Comparison of ENCODE assay signal across 8 cellular contexts in the genomic region with DNA sequence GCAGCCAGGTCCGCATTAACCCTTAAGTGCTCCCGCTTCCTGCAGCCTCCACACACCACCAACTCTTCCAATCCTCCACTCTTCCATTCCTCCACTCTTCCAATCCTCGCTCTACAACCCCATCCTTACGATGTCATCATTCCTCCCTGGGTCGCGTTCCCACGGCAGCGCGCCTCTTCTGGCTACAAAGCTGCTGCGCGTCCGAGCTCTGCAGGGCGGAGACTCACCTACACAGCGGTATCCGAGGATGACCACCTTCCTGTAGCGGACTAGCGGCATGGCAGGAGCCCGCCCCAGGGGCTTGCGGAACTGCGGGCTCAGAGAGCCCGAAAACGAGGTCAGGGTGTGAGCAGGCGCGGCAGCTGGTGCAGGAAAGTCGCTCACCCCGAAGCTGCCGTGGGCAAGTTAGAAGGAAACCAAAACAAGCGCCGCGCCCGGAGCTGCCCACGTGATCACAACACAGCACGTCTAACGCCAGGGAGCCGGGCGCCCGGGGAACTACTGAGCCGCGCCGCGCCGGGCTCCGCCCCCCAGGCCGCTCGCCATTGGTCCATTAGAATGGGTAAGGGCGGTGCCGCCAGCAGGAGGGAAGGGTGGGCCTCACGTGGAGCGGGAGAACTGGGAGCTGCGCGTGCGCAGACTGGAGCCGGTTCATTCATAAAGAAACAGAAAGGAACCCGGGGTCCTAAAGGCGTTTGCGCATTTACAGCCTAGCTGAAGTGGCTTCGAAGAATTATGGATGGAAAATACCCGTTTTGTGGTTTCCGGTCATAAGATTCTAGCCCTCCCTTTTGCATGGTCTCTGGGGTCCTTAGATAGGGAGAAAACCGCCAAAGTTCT.
DNase-seq lines count a peak whose midpoint lies in the region; ATAC-seq and TF ChIP-seq lines count a peak whose summit lies in the region.

A gene with protein sequence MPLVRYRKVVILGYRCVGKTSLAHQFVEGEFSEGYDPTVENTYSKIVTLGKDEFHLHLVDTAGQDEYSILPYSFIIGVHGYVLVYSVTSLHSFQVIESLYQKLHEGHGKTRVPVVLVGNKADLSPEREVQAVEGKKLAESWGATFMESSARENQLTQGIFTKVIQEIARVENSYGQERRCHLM (minus strand): TSS at position 473 of the 840 bp plus-strand sequence. CDS start 194 bp downstream, at position 279.

- ATAC-seq in GM19023 (IDR thresholded peaks at IDR 0.05; ENCODE audit: unreplicated experiment) (peak; percentile 99), HG03196 (IDR thresholded peaks at IDR 0.05; ENCODE audit: unreplicated experiment) (peak; percentile 96)

- DNase-seq in AG10803 (ENCODE audit: low read depth): peak; percentile 93
- peak; percentile 90 for DNase-seq in NCI-H2227 treated with DMSO at 0.1 percent for 48 hours (lab: John Stamatoyannopoulos, UW)
- peak; percentile 98 for DNase-seq in cardiac fibroblast (ENCODE audit: low read depth in 2 of 2)
- peak; percentile 97 for DNase-seq in iris pigment epithelial cell (ENCODE audit: low read depth)
- peak; percentile 96 to 99 (median 99) for DNase-seq in stimulated activated CD4-positive, alpha-beta T cell treated with anti-CD3 and anti-CD28 coated beads, Interleukin-12 subunit alpha, Interleukin-12 subunit beta, amount 100 ng/mL, for 48 hours (ENCODE audit: low read depth in 2 of 3, low spot score in 1 of 3)

- TF ChIP-seq CTCF in AG10803 (conservative IDR thresholded peaks at IDR 0.05; ENCODE audit: low read length) (peak; percentile 15; the same call in 1 of the 2 replicates), WI38 (IDR thresholded peaks at IDR 0.05; ENCODE audit: low read depth, low read length) (no peak), cardiac fibroblast (IDR thresholded peaks at IDR 0.05; ENCODE audit: low read depth, low read length) (peak; percentile 16)

- H3K4me3 ChIP-seq in AG10803 (ENCODE audit: low read length): peak within 1 kb of the TSS; percentile 91
- peak within 1 kb of the TSS; percentile 89 for H3K4me3 ChIP-seq in WI38 (ENCODE audit: low read depth, low read length)
- H3K4me3 ChIP-seq in cardiac fibroblast (replicated peaks in 1 of 2; ENCODE audit: low read depth in 2 of 2, low read length in 2 of 2): peak within 1 kb of the TSS; percentile 76 to 88

Comparison
In these comparisons a context has a peak if more than half of its experiments do, and no peak if none do; other contexts are left out.
1. Peak in every context shown above with its lines: DNase-seq, ATAC-seq and H3K4me3 ChIP-seq.